Comparison of ENCODE assay signal across 20 cellular contexts in the genomic region with DNA sequence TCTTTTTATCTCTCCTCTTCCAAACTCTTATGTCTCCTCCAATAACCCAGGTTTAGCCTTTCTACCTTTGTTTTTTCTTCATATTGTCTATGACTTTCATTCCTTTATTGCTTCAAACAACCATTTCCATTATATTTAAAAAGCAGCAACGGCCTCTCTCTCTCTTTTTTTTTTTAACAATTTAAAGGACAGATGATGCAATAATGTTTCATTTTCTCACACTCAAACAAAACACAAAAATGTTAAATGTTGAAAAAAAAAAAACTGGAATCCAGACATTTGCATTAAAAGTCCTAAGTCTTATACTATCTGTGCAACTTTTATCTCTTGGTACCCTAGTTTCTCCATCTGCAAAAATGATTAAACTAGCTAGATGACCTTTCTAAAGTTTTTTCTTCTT.
"Had no signal": no experiment of that assay in that cellular context is flagged by ENCODE, and none has a peak within 500 bp of the region (broad histone marks: within the 10 kb centered on the region; RNA-seq: fewer than 3 reads in every experiment).

No MANE protein-coding gene starts in this region.

- DNase-seq: Karpas-422, KG1, MG63, NCI-H1048, NCI-H1105, NCI-H1417, NCI-H1436 treated with DMSO at 0.1 percent for 48 hours, NCI-H1694 treated with DMSO at 0.1 percent for 48 hours, NCI-H1930, NCI-H2081, NCI-H2107, NCI-H2227 treated with DMSO at 0.1 percent for 48 hours, NCI-H524 treated with DMSO at 0.1 percent for 48 hours, NCI-H69, NCI-H774, PC-3, SHP77, SK-N-SH, SW 1271 had no signal

- ATAC-seq: Panc1, PC-3 had no signal
